Comparison of ENCODE assay signal across 8 cellular contexts in genomic region chr15:70094690-70095311, GRCh38. TPM values are rescaled to one million over a fixed set of nuclear protein-coding genes. Genes with fewer than 3 reads are reported as not detected.
DNase-seq lines count a peak whose midpoint lies in the region; ATAC-seq and TF ChIP-seq lines count a peak whose summit lies in the region.

No MANE protein-coding gene starts in this region.

- H3K9ac ChIP-seq in NT2/D1 (ENCODE audit: insufficient read length, low read depth) (peak overlapping the region; percentile 96), duodenal mucosa (ENCODE audit: low read depth in 1 of 2, low read length in 2 of 2) (peak overlapping the region; percentile 60 to 75), neural progenitor cell (peak overlapping the region; percentile 84)

- H3K4me3 ChIP-seq in GM12875 (ENCODE audit: low read depth, low read length), result peak overlapping the region; percentile 94
- H3K4me3 ChIP-seq in NT2/D1 (ENCODE audit: insufficient read length, low read depth), result peak overlapping the region; percentile 93
- H3K4me3 ChIP-seq in duodenal mucosa (ENCODE audit: low read depth in 1 of 2, low read length in 2 of 2), result peak overlapping the region; percentile 85 to 97
- H3K4me3 ChIP-seq in neural progenitor cell, result peak overlapping the region; percentile 97

- no peaks in the 10 kb centered on the region for H3K9me3 ChIP-seq in NT2/D1 (ENCODE audit: insufficient read depth, low read length)
- H3K9me3 ChIP-seq in duodenal mucosa (ENCODE audit: control insufficient read depth in 1 of 2, low read length in 2 of 2), result no peaks in the 10 kb centered on the region
- H3K9me3 ChIP-seq in neural progenitor cell (ENCODE audit: low read depth), result no peaks in the 10 kb centered on the region

- H3K27ac Mint-ChIP-seq in neural progenitor cell, result no peak overlapping the region

- H3K36me3 Mint-ChIP-seq in neural progenitor cell, result peaks cover 19% of the 10 kb centered on the region

- no peak for DNase-seq in NT2/D1 (ENCODE audit: low read depth, low spot score)
- no peak for DNase-seq in neural progenitor cell (ENCODE audit: low spot score)
- no peak for DNase-seq in cerebellar nuclear complex (lab: John Stamatoyannopoulos, UW)
- no peak for DNase-seq in ureter (ENCODE audit: low spot score)

- peaks cover 8% of the 10 kb centered on the region for H3F3A ChIP-seq in neural progenitor cell (ENCODE audit: low read depth)

- peaks cover 2% of the 10 kb centered on the region for H3K9me3 Mint-ChIP-seq in neural progenitor cell

- no peak overlapping the region for H2AFZ ChIP-seq in neural progenitor cell (replicated peaks)

- H3K4me1 ChIP-seq in NT2/D1 (ENCODE audit: insufficient read depth, insufficient read length) (peaks cover 28% of the 10 kb centered on the region), duodenal mucosa (ENCODE audit: control insufficient read depth in 1 of 2, insufficient read depth in 2 of 2, low read length in 2 of 2) (peaks cover 52 to 58% of the 10 kb centered on the region in 2 donors), neural progenitor cell (peaks cover 49% of the 10 kb centered on the region)

- peak overlapping the region; percentile 94 for H3K4me2 ChIP-seq in neural progenitor cell

- TF ChIP-seq CTCF in GM12875 (IDR thresholded peaks at IDR 0.05; ENCODE audit: borderline replicate concordance, insufficient read depth, low read depth, low read length), result no peak
- TF ChIP-seq CTCF in neural progenitor cell (IDR thresholded peaks at IDR 0.05), result no peak

- H3K27me3 Mint-ChIP-seq in neural progenitor cell (ENCODE audit: insufficient read depth, low read depth), result peaks cover 6% of the 10 kb centered on the region

- H3K36me3 ChIP-seq in NT2/D1 (ENCODE audit: insufficient read depth, insufficient read length, low read length) (peaks cover 59% of the 10 kb centered on the region), duodenal mucosa (ENCODE audit: control insufficient read depth in 1 of 2, insufficient read depth in 2 of 2, low read length in 2 of 2) (peaks cover 4 to 5% of the 10 kb centered on the region in 2 donors), neural progenitor cell (no peaks in the 10 kb centered on the region)

- H3K79me2 ChIP-seq in neural progenitor cell (ENCODE audit: low read depth), result peaks cover 79% of the 10 kb centered on the region

- H3K4me3 Mint-ChIP-seq in neural progenitor cell, result peak overlapping the region; percentile 98

- H3K4me1 Mint-ChIP-seq in neural progenitor cell, result peaks cover 65% of the 10 kb centered on the region

- no peak for ATAC-seq in GM19324 (IDR thresholded peaks at IDR 0.05; ENCODE audit: low FRiP score, unreplicated experiment)
- no peak for ATAC-seq in HG03439 (IDR thresholded peaks at IDR 0.05; ENCODE audit: unreplicated experiment)

- H4K20me1 ChIP-seq in neural progenitor cell (ENCODE audit: low read depth), result peaks cover 64% of the 10 kb centered on the region

- H3K27ac ChIP-seq in duodenal mucosa (ENCODE audit: low read depth, low read length) (no peak overlapping the region), neural progenitor cell (no peak overlapping the region)

- no peaks in the 10 kb centered on the region for H3K27me3 ChIP-seq in NT2/D1 (ENCODE audit: insufficient read depth, insufficient read length)
- no peaks in the 10 kb centered on the region for H3K27me3 ChIP-seq in duodenal mucosa (ENCODE audit: control insufficient read depth in 1 of 2, insufficient read depth in 2 of 2, low read length in 2 of 2)
- no peaks in the 10 kb centered on the region for H3K27me3 ChIP-seq in neural progenitor cell

RNA-seq across cellular contexts. Expression of gene TLE3, which starts 2.9 kb away (rescaled TPM):
- total RNA-seq in neural progenitor cell (ENCODE audit: low replicate concordance) (22.1 and 78.5 TPM in 2 replicates), ureter (37.8 TPM)
